Comparison of ENCODE assay signal across 8 cellular contexts in the genomic region with DNA sequence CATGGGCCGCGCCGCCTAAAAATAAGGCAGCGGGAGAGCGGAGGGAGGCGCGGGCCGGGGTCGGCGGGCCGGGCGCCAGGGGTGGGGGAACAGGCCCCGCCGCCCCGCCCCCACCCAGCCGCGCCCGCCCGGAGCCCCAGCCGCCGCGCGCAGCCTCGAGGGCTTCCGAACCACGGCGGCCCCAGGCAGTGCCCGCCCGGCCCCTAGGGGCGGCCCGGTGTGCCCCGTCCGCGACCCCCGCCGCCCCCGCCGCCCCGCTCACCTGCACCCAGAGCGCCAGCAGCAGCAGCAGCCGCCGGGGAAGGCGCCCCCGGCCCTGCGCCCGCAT. TPM values are rescaled to one million over a fixed set of nuclear protein-coding genes. Genes with fewer than 3 reads are reported as not detected.
DNase-seq lines count a peak whose midpoint lies in the region; ATAC-seq, FAIRE-seq and TF ChIP-seq lines count a peak whose summit lies in the region.

No MANE protein-coding gene starts in this region.

- H3K4me2 ChIP-seq in H9 (ENCODE audit: insufficient read depth, insufficient read length, low read length): peak overlapping the region; percentile 38

- H3K14ac ChIP-seq in H9 (ENCODE audit: insufficient read depth, low read length): no peak overlapping the region

- H3K27me3 ChIP-seq in H9 (ENCODE audit: insufficient read depth, low read length) (peaks cover 7% of the 10 kb centered on the region; the same call in 1 of the 2 replicates), SJSA1 (replicated peaks) (no peaks in the 10 kb centered on the region), gastrocnemius medialis (no peaks in the 10 kb centered on the region), gastroesophageal sphincter (peaks cover 56% of the 10 kb centered on the region)

- H3K9me3 Mint-ChIP-seq in H9: no peaks in the 10 kb centered on the region

- peak overlapping the region; percentile 83 for H3K4me3 ChIP-seq in SJSA1
- peak overlapping the region; percentile 40 for H3K4me3 ChIP-seq in fibroblast of villous mesenchyme (ENCODE audit: low read depth, low read length)
- peak overlapping the region; percentile 45 to 58 (median 53) for H3K4me3 ChIP-seq in gastrocnemius medialis
- H3K4me3 ChIP-seq in gastroesophageal sphincter: peak overlapping the region in 1 of 2 donors; percentile 54

- in situ Hi-C loops in gastrocnemius medialis (cut with MboI; ENCODE audit: low sequenced_read_pairs in 4 of 4): no loop called here

- no peak overlapping the region for H2BK120ac ChIP-seq in H9 (ENCODE audit: low read depth, low read length, poor library complexity, severe bottlenecking)

- H3K79me1 ChIP-seq in H9 (ENCODE audit: insufficient read depth, low read depth, low read length, poor library complexity, severe bottlenecking): no peaks in the 10 kb centered on the region

- H3K18ac ChIP-seq in H9 (ENCODE audit: insufficient read length, low read depth, low read length): no peak overlapping the region

- ATAC-seq in gastrocnemius medialis: peak; percentile 7 to 10
- no peak for ATAC-seq in gastroesophageal sphincter

- no peak overlapping the region for H2BK15ac ChIP-seq in H9 (ENCODE audit: low read depth, low read length)

- H3K23ac ChIP-seq in H9 (ENCODE audit: insufficient read length, low read depth, low read length): no peak overlapping the region

- no peaks in the 10 kb centered on the region for H3K36me3 Mint-ChIP-seq in H9 (ENCODE audit: insufficient read depth in 1 of 3, low read depth in 3 of 3)

- H2AFZ ChIP-seq in H9 (ENCODE audit: low read length): no peak overlapping the region

- no peak overlapping the region for H3T11ph ChIP-seq in H9 (ENCODE audit: low read length)

- H3K4me1 ChIP-seq in H9 (ENCODE audit: insufficient read depth, low read length) (no peaks in the 10 kb centered on the region), SJSA1 (replicated peaks) (peaks cover 65% of the 10 kb centered on the region), gastrocnemius medialis (peaks cover 50 to 68% of the 10 kb centered on the region in 2 donors), gastroesophageal sphincter (peaks cover 0 to 46% (median 16%) of the 10 kb centered on the region in 3 donors)

- H3K56ac ChIP-seq in H9 (ENCODE audit: insufficient read length, low read depth, low read length): no peak overlapping the region

- no peak overlapping the region for H4K8ac ChIP-seq in H9 (replicated peaks; ENCODE audit: insufficient read length, low read depth, low read length)

- no peak for DNase-seq in H9
- DNase-seq in SJSA1 (ENCODE audit: low read depth in 1 of 2, low spot score in 2 of 2): no peak
- no peak for DNase-seq in fibroblast of villous mesenchyme (ENCODE audit: low read depth)
- DNase-seq in gastrocnemius medialis: no peak
- no peak for DNase-seq in head of caudate nucleus
- no peak for DNase-seq in frontal cortex (ENCODE audit: low spot score in 2 of 2)
- DNase-seq in germinal center (ENCODE audit: low spot score): no peak

- H3K4me3 Mint-ChIP-seq in H9: peak overlapping the region; percentile 52 to 69

- no peak overlapping the region for H2AK5ac ChIP-seq in H9 (ENCODE audit: insufficient read length, low read length)

- TF ChIP-seq POLR2A in gastrocnemius medialis (IDR thresholded peaks at IDR 0.05): no peak
- TF ChIP-seq POLR2A in gastroesophageal sphincter (IDR thresholded peaks at IDR 0.05): no peak

- H3K4me1 Mint-ChIP-seq in H9: peaks cover 14 to 16% of the 10 kb centered on the region in 2 experiments

- H3K27ac ChIP-seq in H9 (ENCODE audit: insufficient read length, low read depth, low read length) (no peak overlapping the region), SJSA1 (peak overlapping the region; percentile 45; the same call in 1 of the 2 replicates), gastrocnemius medialis (peak overlapping the region; percentile 69 to 83 (median 72)), gastroesophageal sphincter (peak overlapping the region in 2 of 4 donors; percentile 40 to 64)

- H2BK20ac ChIP-seq in H9 (ENCODE audit: low read depth, low read length, poor library complexity, severe bottlenecking): no peak overlapping the region

- TF ChIP-seq CTCF in H9 (conservative IDR thresholded peaks at IDR 0.05): no peak
- TF ChIP-seq CTCF in fibroblast of villous mesenchyme (IDR thresholded peaks at IDR 0.05; ENCODE audit: insufficient read depth, low read depth, low read length): no peak
- TF ChIP-seq CTCF in gastrocnemius medialis (IDR thresholded peaks at IDR 0.05 in 4 of 5, conservative IDR thresholded peaks at IDR 0.05 in 1 of 5): no peak
- no peak for TF ChIP-seq CTCF in gastroesophageal sphincter (IDR thresholded peaks at IDR 0.05)

- H3K9me3 ChIP-seq in H9 (ENCODE audit: control insufficient read depth, low read depth, low read length) (no peaks in the 10 kb centered on the region), SJSA1 (replicated peaks) (0 out of 2 replicates have a peak, but pooled peaks cover 2% of the 10 kb centered on the region), gastrocnemius medialis (no peaks in the 10 kb centered on the region), gastroesophageal sphincter (no peaks in the 10 kb centered on the region)

- WGBS in H9 (ENCODE audit: extremely low coverage, insufficient read length, low lambda C conversion rate): no CpG with 5 or more reads among the region's 46 CpGs
- WGBS in gastroesophageal sphincter (ENCODE audit: low coverage in 1 of 2), 2 donors: no CpG with 5 or more reads among the region's 46 CpGs

- H2BK5ac ChIP-seq in H9 (ENCODE audit: insufficient read length, low read length): no peak overlapping the region

- TF ChIP-seq EP300 in gastroesophageal sphincter (IDR thresholded peaks at IDR 0.05): no peak

- no peak overlapping the region for H3K9ac ChIP-seq in H9 (ENCODE audit: extremely low read depth, insufficient read length, low read length)

- peaks cover 3% of the 10 kb centered on the region for H3K23me2 ChIP-seq in H9 (ENCODE audit: insufficient read length, low read depth, low read length, poor library complexity, severe bottlenecking)

- H4K5ac ChIP-seq in H9 (ENCODE audit: insufficient read length, low read depth, low read length): no peak overlapping the region

- no peak overlapping the region for H2BK12ac ChIP-seq in H9 (ENCODE audit: insufficient read length, low read depth, low read length)

- peaks cover 44% of the 10 kb centered on the region for H3K36me3 ChIP-seq in SJSA1
- H3K36me3 ChIP-seq in gastrocnemius medialis: no peaks in the 10 kb centered on the region
- H3K36me3 ChIP-seq in gastroesophageal sphincter: no peaks in the 10 kb centered on the region

- intact Hi-C loops in gastrocnemius medialis (cut with DNase I; ENCODE audit: low total_unique reads) (loop anchor here (5.0 to 10.0 kb wide), 3 partner anchors 159 to 327 kb away; partner anchors contain the start of genes CLBA1 and TEDC1), head of caudate nucleus (cut with DNase I) (loop anchor here (5.0 kb wide), 1 partner anchor 76 kb away; no protein-coding TSS in a partner anchor)

- H4K91ac ChIP-seq in H9 (ENCODE audit: insufficient read length, low read depth, low read length): no peak overlapping the region

- no peak overlapping the region for H3K27ac Mint-ChIP-seq in H9

- peaks cover 28% of the 10 kb centered on the region for H3K27me3 Mint-ChIP-seq in H9 (ENCODE audit: low read depth)

- H3K79me2 ChIP-seq in H9 (ENCODE audit: insufficient read depth, low read length): no peaks in the 10 kb centered on the region

- H3K4ac ChIP-seq in H9 (ENCODE audit: low read depth, low read length): no peak overlapping the region

- no peaks in the 10 kb centered on the region for H4K20me1 ChIP-seq in H9 (ENCODE audit: control insufficient read depth, insufficient read depth, insufficient read length)

- no peak for FAIRE-seq in frontal cortex (lab: Jason Lieb, UNC)

RNA-seq across cellular contexts. Expression of gene JAG2, which starts 0.5 kb away (rescaled TPM):
- total RNA-seq in H9 (2021): 11.3 and 11.4 TPM in 2 replicates
- total RNA-seq in SJSA1 (2014; rRNA removed; shearing (Covaris generic)): 125 and 160 TPM in 2 replicates
- 0.86 and 1.9 TPM in 2 replicates for total RNA-seq in fibroblast of villous mesenchyme
- total RNA-seq in gastrocnemius medialis: 10 to 100 TPM in 3 of 4 donors, 1 to 10 TPM in 1; 8.0 to 17.9 (median 15.7) TPM
- total RNA-seq in gastroesophageal sphincter: 10 to 100 TPM in 3 of 4 donors, 1 to 10 TPM in 1; 3.7 to 18.8 (median 14.5) TPM
- total RNA-seq in frontal cortex: 21.2 TPM

RNA-seq across cellular contexts. Expression of gene NUDT14, which starts 13.1 kb away (rescaled TPM):
- 39.0 and 41.1 TPM in 2 replicates for total RNA-seq in H9 (2021)
- total RNA-seq in SJSA1 (2014; rRNA removed; shearing (Covaris generic)): 31.8 and 41.3 TPM in 2 replicates
- total RNA-seq in fibroblast of villous mesenchyme: 17.7 and 20.0 TPM in 2 replicates
- 10 to 100 TPM; 11.0 to 25.5 (median 16.4) TPM for total RNA-seq in gastrocnemius medialis
- total RNA-seq in gastroesophageal sphincter: 1 to 10 TPM; 3.4 to 8.4 (median 4.6) TPM
- 32.6 TPM for total RNA-seq in frontal cortex
